8 cellular contexts compared by ENCODE assay signal in genomic region chr7:132371948-132372347, GRCh38.
"Had no signal": no experiment of that assay in that cellular context is flagged by ENCODE, and none has a peak within 500 bp of the region (broad histone marks: within the 10 kb centered on the region; RNA-seq: fewer than 3 reads in every experiment).

No MANE protein-coding gene starts in this region.

- DNase-seq: H9, HCEC 1CT, IMR-90, KG1 had no signal

- H3K4me3 ChIP-seq: GM23338 had no signal

- H3K4me2 ChIP-seq: GM23338 had no signal

- H3K27ac ChIP-seq: HL-60 had no signal

- H2AFZ ChIP-seq: GM23338 had no signal

- FAIRE-seq: H1, H54 had no signal

- ATAC-seq: GM23338 had no signal
